In genomic region chr9:97853844-97854695, GRCh38 we compare ENCODE assay signal across 8 cellular contexts. TPM values are rescaled to one million over a fixed set of nuclear protein-coding genes. Genes with fewer than 3 reads are reported as not detected.
A peak's percentile ranks its signal among the peaks of the same experiment; 100 is the strongest.
DNase-seq lines count a peak whose midpoint lies in the region; ATAC-seq, FAIRE-seq and TF ChIP-seq lines count a peak whose summit lies in the region.

No MANE protein-coding gene starts in this region.

- in situ Hi-C loops in HepG2 (cut with HindIII; ENCODE audit: extremely low pct_ligation_motif_present, low pct_unique_long_range_greater_than_20kb): no loop called here

- H3K4me1 ChIP-seq in liver (ENCODE audit: control insufficient read depth in 4 of 4, insufficient read depth in 4 of 4, low read length in 3 of 4) (peaks cover 10 to 18% (median 15%) of the 10 kb centered on the region in 4 donors), HepG2 (ENCODE audit: insufficient read depth, low read length) (no peaks in the 10 kb centered on the region; the same call in 1 of the 2 replicates), tibial artery (peaks cover 0 to 38% (median 26%) of the 10 kb centered on the region in 4 donors), kidney (ENCODE audit: control insufficient read depth in 1 of 2, insufficient read depth in 1 of 2, low read depth in 1 of 2, low read length in 2 of 2) (no peaks in the 10 kb centered on the region)

- TF ChIP-seq RAD21 in liver (IDR thresholded peaks at IDR 0.05): no peak
- TF ChIP-seq RAD21 in HepG2 (CRISPR knock-in tag; IDR thresholded peaks at IDR 0.05): no peak

- CTCF ChIA-PET in HepG2 (lab: Yijun Ruan, JAX; ENCODE audit: low intra/inter-chr PET ratio, low total read pairs): no interaction called here

- 5% methylated on average over 125 of the region's 125 CpGs for WGBS in liver
- 92% methylated on average over 107 of the region's 125 CpGs for WGBS in HepG2 (ENCODE audit: low lambda C conversion rate)

- H3K4me1 Mint-ChIP-seq in nephron: peaks cover 5% of the 10 kb centered on the region

- DNase-seq in HepG2 (ENCODE audit: low spot score): no peak
- DNase-seq in T-helper 9 cell: peak; percentile 27
- DNase-seq in coronary artery (ENCODE audit: low spot score): no peak
- no peak for DNase-seq in tibial artery
- no peak for DNase-seq in kidney

- H3K36me3 Mint-ChIP-seq in nephron (ENCODE audit: low read depth): no peaks in the 10 kb centered on the region

- POLR2A ChIA-PET in HepG2 (lab: Yijun Ruan, JAX): no interaction called here

- no peak for TF ChIP-seq POLR2A in HepG2 (IDR thresholded peaks at IDR 0.05; ENCODE audit: insufficient read depth in 1 of 2, low read depth in 2 of 2, low read length in 2 of 2)

- H3K79me2 ChIP-seq in HepG2 (ENCODE audit: insufficient read depth, low read length): no peaks in the 10 kb centered on the region

- no peak overlapping the region for H2AFZ ChIP-seq in HepG2 (ENCODE audit: low read length)

- intact Hi-C loops in HepG2 (cut with micrococcal nuclease; ENCODE audit: unreplicated experiment) (no loop called here), tibial artery (cut with DNase I; ENCODE audit: low total_unique reads) (no loop called here), kidney (cut with DNase I) (no loop called here)

- H3K27ac ChIP-seq in liver (ENCODE audit: low read depth in 1 of 2, low read length in 2 of 2) (no peak overlapping the region), HepG2 (ENCODE audit: extremely low read length, insufficient read depth, low read length) (no peak overlapping the region), coronary artery (no peak overlapping the region), tibial artery (no peak overlapping the region), kidney (ENCODE audit: low read depth in 2 of 2, low read length in 2 of 2) (no peak overlapping the region)

- no peak overlapping the region for H3K4me2 ChIP-seq in HepG2 (ENCODE audit: low read depth, low read length)

- H3K27me3 ChIP-seq in liver (ENCODE audit: control insufficient read depth in 4 of 4, insufficient read depth in 4 of 4, low read length in 3 of 4) (peaks cover 14 to 38% (median 27%) of the 10 kb centered on the region in 4 donors), HepG2 (ENCODE audit: control insufficient read depth in 1 of 2, insufficient read depth in 2 of 2, low read length in 2 of 2) (peaks cover 8 to 62% of the 10 kb centered on the region in 2 experiments; a peak in 4 of 5 replicates), tibial artery (peaks cover 3 to 97% of the 10 kb centered on the region in 2 donors)

- ATAC-seq in HepG2: no peak
- ATAC-seq in HG02938 (IDR thresholded peaks at IDR 0.05; ENCODE audit: unreplicated experiment): no peak

- no peaks in the 10 kb centered on the region for H3K36me3 ChIP-seq in liver (ENCODE audit: control insufficient read depth in 4 of 4, insufficient read depth in 3 of 4, low read depth in 1 of 4, low read length in 3 of 4)
- no peaks in the 10 kb centered on the region for H3K36me3 ChIP-seq in HepG2 (replicated peaks in 1 of 2; ENCODE audit: control insufficient read depth in 1 of 2, insufficient read depth in 2 of 2, low read length in 2 of 2)
- no peaks in the 10 kb centered on the region for H3K36me3 ChIP-seq in tibial artery
- H3K36me3 ChIP-seq in kidney (ENCODE audit: control insufficient read depth in 1 of 2, insufficient read depth in 2 of 2, low read length in 2 of 2): no peaks in the 10 kb centered on the region

- peaks cover 0 to 12% (median 0%) of the 10 kb centered on the region in 4 donors for H3K9me3 ChIP-seq in liver (ENCODE audit: control insufficient read depth in 4 of 4, low read length in 3 of 4)
- H3K9me3 ChIP-seq in HepG2 (ENCODE audit: low read length): no peaks in the 10 kb centered on the region
- H3K9me3 ChIP-seq in tibial artery: no peaks in the 10 kb centered on the region
- no peaks in the 10 kb centered on the region for H3K9me3 ChIP-seq in kidney (ENCODE audit: control insufficient read depth in 1 of 2, low read length in 2 of 2)

- FAIRE-seq in HepG2 (lab: Jason Lieb, UNC): no peak
- no peak for FAIRE-seq in kidney (lab: Jason Lieb, UNC)

- peak overlapping the region in 2 of 3 donors; percentile 26 to 47 for H3K4me3 ChIP-seq in liver (ENCODE audit: low read depth in 1 of 3, low read length in 3 of 3)
- no peak overlapping the region for H3K4me3 ChIP-seq in HepG2 (replicated peaks in 1 of 3; ENCODE audit: insufficient read depth in 1 of 3, low read depth in 2 of 3, low read length in 3 of 3)
- H3K4me3 ChIP-seq in coronary artery: peak overlapping the region; percentile 69
- peak overlapping the region; percentile 22 to 35 for H3K4me3 ChIP-seq in tibial artery
- no peak overlapping the region for H3K4me3 ChIP-seq in kidney (ENCODE audit: low read length in 2 of 2)

- H3K9me3 Mint-ChIP-seq in nephron: no peaks in the 10 kb centered on the region

- H3K27me3 Mint-ChIP-seq in nephron (ENCODE audit: low read depth): peaks cover 95% of the 10 kb centered on the region

- H4K20me1 ChIP-seq in HepG2 (ENCODE audit: insufficient read depth, low read length): no peaks in the 10 kb centered on the region

- peak overlapping the region; percentile 86 to 87 (median 87) for H3K4me3 Mint-ChIP-seq in nephron

- no peak overlapping the region for H3K27ac Mint-ChIP-seq in nephron

- BruUV-seq in HepG2 (replicated peaks; lab: Mats Ljungman, UMichigan): no TSS peak

- TF ChIP-seq CTCF in liver (IDR thresholded peaks at IDR 0.05; ENCODE audit: low read depth, low read length, missing input control) (no peak), HepG2 (CRISPR knock-in tag; IDR thresholded peaks at IDR 0.05) (no peak), coronary artery (IDR thresholded peaks at IDR 0.05) (no peak), nephron (IDR thresholded peaks at IDR 0.05; ENCODE audit: unreplicated experiment in 3 of 3) (peak in 2 of 3 experiments; percentile 30 to 49), tibial artery (IDR thresholded peaks at IDR 0.05) (no peak), kidney (IDR thresholded peaks at IDR 0.05; ENCODE audit: borderline replicate concordance, extremely low read depth, insufficient read depth) (no peak)

- H3K9ac ChIP-seq in liver (ENCODE audit: low read depth in 1 of 2, low read length in 2 of 2) (no peak overlapping the region), HepG2 (ENCODE audit: insufficient read depth, low read depth, low read length) (no peak overlapping the region), kidney (ENCODE audit: low read length in 2 of 2) (no peak overlapping the region)

- no peak for TF ChIP-seq EP300 in HepG2 (IDR thresholded peaks at IDR 0.05; ENCODE audit: low read depth in 2 of 2, low read length in 2 of 2)
- TF ChIP-seq EP300 in HepG2 (CRISPR knock-in tag; IDR thresholded peaks at IDR 0.05; ENCODE audit: borderline replicate concordance): no peak

TF ChIP-seq in liver, 16 proteins besides CTCF, POLR2A, EP300 and RAD21 (continues in another document):
- no peak for TF ChIP-seq GABPA (IDR thresholded peaks at IDR 0.05 in 1 of 2, conservative IDR thresholded peaks at IDR 0.05 in 1 of 2)
- TF ChIP-seq NR2F2 (IDR thresholded peaks at IDR 0.05): no peak

TF ChIP-seq in HepG2, 621 proteins besides CTCF, POLR2A, EP300 and RAD21 (continues in another document):
- TF ChIP-seq, protein P1, sequence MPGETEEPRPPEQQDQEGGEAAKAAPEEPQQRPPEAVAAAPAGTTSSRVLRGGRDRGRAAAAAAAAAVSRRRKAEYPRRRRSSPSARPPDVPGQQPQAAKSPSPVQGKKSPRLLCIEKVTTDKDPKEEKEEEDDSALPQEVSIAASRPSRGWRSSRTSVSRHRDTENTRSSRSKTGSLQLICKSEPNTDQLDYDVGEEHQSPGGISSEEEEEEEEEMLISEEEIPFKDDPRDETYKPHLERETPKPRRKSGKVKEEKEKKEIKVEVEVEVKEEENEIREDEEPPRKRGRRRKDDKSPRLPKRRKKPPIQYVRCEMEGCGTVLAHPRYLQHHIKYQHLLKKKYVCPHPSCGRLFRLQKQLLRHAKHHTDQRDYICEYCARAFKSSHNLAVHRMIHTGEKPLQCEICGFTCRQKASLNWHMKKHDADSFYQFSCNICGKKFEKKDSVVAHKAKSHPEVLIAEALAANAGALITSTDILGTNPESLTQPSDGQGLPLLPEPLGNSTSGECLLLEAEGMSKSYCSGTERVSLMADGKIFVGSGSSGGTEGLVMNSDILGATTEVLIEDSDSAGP (CRISPR knock-in tag; IDR thresholded peaks at IDR 0.05; ENCODE audit: borderline replicate concordance): no peak
- TF ChIP-seq KAT2B (IDR thresholded peaks at IDR 0.05; ENCODE audit: borderline replicate concordance, low read depth, low read length) (no peak), ZNF567 (CRISPR knock-in tag; IDR thresholded peaks at IDR 0.05; ENCODE audit: borderline replicate concordance) (no peak), BRD4 (CRISPR knock-in tag; IDR thresholded peaks at IDR 0.05) (no peak), ZIK1 (CRISPR knock-in tag; IDR thresholded peaks at IDR 0.05; ENCODE audit: borderline replicate concordance, low read depth) (no peak), PCBP2 (optimal IDR thresholded peaks at IDR 0.05; ENCODE audit: low read depth, low read length, poor library complexity, severe bottlenecking) (no peak), SATB2 (CRISPR knock-in tag; IDR thresholded peaks at IDR 0.05) (no peak)

RNA-seq across cellular contexts. Expression of gene FOXE1, which starts 1.0 kb away (rescaled TPM):
- total RNA-seq in liver (not detected), HepG2 (2016; rRNA removed; fragmentation: Illumina TruSeq; extraction: Trizol) (not detected in 2 replicates), kidney (2.2 TPM)
- polyA plus RNA-seq in liver (not detected), HepG2 (2011; rRNA removed) (not detected in 2 replicates), kidney (ENCODE audit: insufficient read depth, low read depth, low replicate concordance) (not detected)
- not detected in 2 replicates for total RNA-seq in HepG2 (2016; cell fraction: cytosol; rRNA removed; fragmentation: Illumina TruSeq; extraction: Trizol; ENCODE audit: low read depth)
- not detected in 2 replicates for total RNA-seq in HepG2 (2016; cell fraction: insoluble cytoplasmic fraction; rRNA removed; fragmentation: Illumina TruSeq; extraction: Trizol)
- total RNA-seq in HepG2 (2016; cell fraction: membrane; rRNA removed; fragmentation: Illumina TruSeq; extraction: Trizol): not detected in 2 replicates
- not detected in 2 replicates for total RNA-seq in HepG2 (2016; cell fraction: nucleus; rRNA removed; fragmentation: Illumina TruSeq; extraction: Trizol)
- polyA plus RNA-seq in HepG2 (2011; cell fraction: cytosol; rRNA removed): not detected in 2 replicates
- polyA plus RNA-seq in HepG2 (2011; cell fraction: nucleus; rRNA removed): not detected in 2 replicates
- 0.04 TPM in 1 of 2 replicates, not detected in the other for polyA plus RNA-seq in HepG2 (2012)
- polyA plus RNA-seq in HepG2 (2016; cell fraction: cytosol; fragmentation: Illumina TruSeq; extraction: Trizol; ENCODE audit: low read depth): not detected in 2 replicates
- polyA plus RNA-seq in HepG2 (2016; cell fraction: insoluble cytoplasmic fraction; fragmentation: Illumina TruSeq; extraction: Trizol; ENCODE audit: low read depth): not detected in 2 replicates
- polyA plus RNA-seq in HepG2 (2016; cell fraction: membrane; fragmentation: Illumina TruSeq; extraction: Trizol; ENCODE audit: low read depth): not detected in 2 replicates
- polyA plus RNA-seq in HepG2 (2016; cell fraction: nucleus; fragmentation: Illumina TruSeq; extraction: Trizol; ENCODE audit: insufficient read depth, low read depth): not detected in 2 replicates
- 1.2 TPM in 1 of 2 replicates, not detected in the other for polyA minus RNA-seq in HepG2 (2011; rRNA and poly(A)+ RNA removed; ENCODE audit: low replicate concordance)
- not detected in 2 replicates for polyA minus RNA-seq in HepG2 (2011; cell fraction: cytosol; rRNA and poly(A)+ RNA removed)
- polyA minus RNA-seq in HepG2 (2011; cell fraction: nucleus; rRNA and poly(A)+ RNA removed): not detected in 2 replicates

Comparison
In these comparisons a context has a peak if more than half of its experiments do, and no peak if none do; other contexts are left out.
1. H3K4me3 ChIP-seq: peak in liver (2 of 3), coronary artery (single experiment) and tibial artery (2 of 2); none in HepG2 (0 of 3) and kidney (0 of 2).
2. CTCF ChIP-seq: peak in nephron (2 of 3); none in liver (single experiment), HepG2 (single experiment), coronary artery (single experiment), tibial artery (0 of 2) and kidney (single experiment).